ENCODE assay signal across 1 cellular context in the genomic region with DNA sequence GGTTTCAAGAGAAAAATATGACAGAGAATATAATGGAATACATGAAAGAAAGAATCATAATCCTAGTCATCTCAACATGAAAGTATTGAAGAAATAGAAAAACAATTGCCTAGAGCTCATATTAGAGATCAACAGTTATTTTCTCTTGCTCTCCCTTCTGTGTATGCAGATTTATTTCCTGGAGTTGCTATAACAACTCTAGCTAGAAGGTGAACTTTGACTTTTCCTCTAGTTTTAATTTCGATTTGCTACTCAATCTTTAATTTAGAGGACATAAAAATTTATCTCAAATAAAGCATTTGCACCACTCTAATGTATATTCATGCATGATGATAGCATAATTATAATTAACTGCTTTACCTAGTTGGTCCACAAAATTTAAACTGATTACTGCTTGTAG.
TF ChIP-seq lines count a peak whose summit lies in the region.

No MANE protein-coding gene starts in this region.

TF ChIP-seq in K562, 482 proteins besides CTCF, POLR2A, EP300 and RAD21:
- peak; percentile 43; the same call in 1 of the 2 replicates for TF ChIP-seq RFX1 (IDR thresholded peaks at IDR 0.05)
- TF ChIP-seq ATF1 (CRISPR knock-in tag; IDR thresholded peaks at IDR 0.05), result no peak
- no peak for TF ChIP-seq ATF1 (tag; IDR thresholded peaks at IDR 0.05)
- TF ChIP-seq ZC3H8 (IDR thresholded peaks at IDR 0.05), result no peak
